Comparison of ENCODE assay signal across 8 cellular contexts in genomic region chr10:117004627-117005453, GRCh38. TPM values are rescaled to one million over a fixed set of nuclear protein-coding genes. Genes with fewer than 3 reads are reported as not detected.
DNase-seq lines count a peak whose midpoint lies in the region; ATAC-seq and TF ChIP-seq lines count a peak whose summit lies in the region.

TSS of gene SHTN1 (minus strand) at chr10:117005187. CDS start at chr10:117005079, 108 bp downstream.

- no peak within 1 kb of the TSS for H3K27ac Mint-ChIP-seq in activated T-cell treated with anti-CD3 and anti-CD28 coated beads, Interleukin-2, amount 50 U/mL, for 72 hours
- H3K27ac Mint-ChIP-seq in natural killer cell treated with Interleukin-12 subunit alpha and Interleukin-12 subunit beta and Interleukin-15 and Interleukin-18, amount 100 ng/mL, for 72 hours = no peak within 1 kb of the TSS

- peaks cover 5 to 25% (median 11%) of the 10 kb centered on the region in 4 donors for H3K4me1 ChIP-seq in upper lobe of left lung

- peaks cover 0 to 12% (median 2%) of the 10 kb centered on the region in 4 donors for H3K27me3 ChIP-seq in upper lobe of left lung

- H3K4me1 Mint-ChIP-seq in activated T-cell treated with anti-CD3 and anti-CD28 coated beads, Interleukin-2, amount 50 U/mL, for 72 hours (ENCODE audit: low read depth) = no peaks in the 10 kb centered on the region
- no peaks in the 10 kb centered on the region for H3K4me1 Mint-ChIP-seq in natural killer cell treated with Interleukin-12 subunit alpha and Interleukin-12 subunit beta and Interleukin-15 and Interleukin-18, amount 100 ng/mL, for 72 hours (ENCODE audit: low read depth in 2 of 2)

- TF ChIP-seq POLR2A in upper lobe of left lung (IDR thresholded peaks at IDR 0.05) = peak in 3 of 4 donors; percentile 37 to 61 (median 51)

- H3K9me3 Mint-ChIP-seq in activated T-cell treated with anti-CD3 and anti-CD28 coated beads, Interleukin-2, amount 50 U/mL, for 72 hours = no peaks in the 10 kb centered on the region
- H3K9me3 Mint-ChIP-seq in natural killer cell treated with Interleukin-12 subunit alpha and Interleukin-12 subunit beta and Interleukin-15 and Interleukin-18, amount 100 ng/mL, for 72 hours = no peaks in the 10 kb centered on the region

- H3K4me3 ChIP-seq in upper lobe of left lung = peak within 1 kb of the TSS; percentile 32 to 76 (median 60)

- ATAC-seq in GM19025 (IDR thresholded peaks at IDR 0.05; ENCODE audit: low read depth, unreplicated experiment) (peak; percentile 54), HG03457 (IDR thresholded peaks at IDR 0.05; ENCODE audit: unreplicated experiment) (peak; percentile 54), upper lobe of left lung (ENCODE audit: low FRiP score in 2 of 2) (peak; percentile 91 to 95)
- ATAC-seq in activated T-cell treated with anti-CD3 and anti-CD28 coated beads, Interleukin-2, amount 50 U/mL, for 72 hours (replicated peaks in 1 of 2) = peak; percentile 77 to 80
- peak; percentile 41 to 52 for ATAC-seq in natural killer cell treated with Interleukin-12 subunit alpha and Interleukin-12 subunit beta and Interleukin-15 and Interleukin-18, amount 100 ng/mL, for 72 hours

- H3K9me3 ChIP-seq in upper lobe of left lung = no peaks in the 10 kb centered on the region

- H3K36me3 Mint-ChIP-seq in activated T-cell treated with anti-CD3 and anti-CD28 coated beads, Interleukin-2, amount 50 U/mL, for 72 hours (ENCODE audit: insufficient read depth in 2 of 2) = no peaks in the 10 kb centered on the region
- H3K36me3 Mint-ChIP-seq in natural killer cell treated with Interleukin-12 subunit alpha and Interleukin-12 subunit beta and Interleukin-15 and Interleukin-18, amount 100 ng/mL, for 72 hours = no peaks in the 10 kb centered on the region

- no peak for TF ChIP-seq CTCF in upper lobe of left lung (IDR thresholded peaks at IDR 0.05)

- 0 to 2% methylated on average over 3 to 58 of the region's 80 CpGs for WGBS in upper lobe of left lung, 2 donors

- peak within 1 kb of the TSS; percentile 80 to 84 for H3K4me3 Mint-ChIP-seq in activated T-cell treated with anti-CD3 and anti-CD28 coated beads, Interleukin-2, amount 50 U/mL, for 72 hours
- H3K4me3 Mint-ChIP-seq in natural killer cell treated with Interleukin-12 subunit alpha and Interleukin-12 subunit beta and Interleukin-15 and Interleukin-18, amount 100 ng/mL, for 72 hours = peak within 1 kb of the TSS; percentile 54

- TF ChIP-seq EP300 in upper lobe of left lung (IDR thresholded peaks at IDR 0.05) = peak in 1 of 4 donors; percentile 20

- H3K36me3 ChIP-seq in upper lobe of left lung = no peaks in the 10 kb centered on the region

- peaks cover 40% of the 10 kb centered on the region for H3K27me3 Mint-ChIP-seq in activated T-cell treated with anti-CD3 and anti-CD28 coated beads, Interleukin-2, amount 50 U/mL, for 72 hours (ENCODE audit: low read depth)
- peaks cover 11 to 13% of the 10 kb centered on the region in 2 donors for H3K27me3 Mint-ChIP-seq in natural killer cell treated with Interleukin-12 subunit alpha and Interleukin-12 subunit beta and Interleukin-15 and Interleukin-18, amount 100 ng/mL, for 72 hours

- peak; percentile 77 for DNase-seq in AG20443 (ENCODE audit: low spot score)
- peak; percentile 42 for DNase-seq in NCI-H748 treated with DMSO at 0.1 percent for 48 hours (lab: John Stamatoyannopoulos, UW)
- peak; percentile 31 to 38 for DNase-seq in activated T-cell treated with anti-CD3 and anti-CD28 coated beads, Interleukin-2, amount 50 U/mL, for 72 hours
- DNase-seq in foreskin melanocyte = peak; percentile 30
- no peak for DNase-seq in natural killer cell treated with Interleukin-12 subunit alpha and Interleukin-12 subunit beta and Interleukin-15 and Interleukin-18, amount 100 ng/mL, for 72 hours (ENCODE audit: low spot score)
- DNase-seq in upper lobe of left lung = peak; percentile 86 to 95

- peak within 1 kb of the TSS; percentile 81 to 95 (median 88) for H3K27ac ChIP-seq in upper lobe of left lung

RNA-seq across cellular contexts. Expression of gene SHTN1, which starts in this region (rescaled TPM):
- total RNA-seq in activated T-cell treated with anti-CD3 and anti-CD28 coated beads, Interleukin-2, amount 50 U/mL, for 72 hours = under 1 TPM; 0.19 to 0.31 TPM
- total RNA-seq in natural killer cell treated with Interleukin-12 subunit alpha and Interleukin-12 subunit beta and Interleukin-15 and Interleukin-18, amount 100 ng/mL, for 72 hours = not detected
- total RNA-seq in upper lobe of left lung = 10 to 100 TPM; 32.3 to 67.9 (median 37.2) TPM

Comparison
In these comparisons a context has a peak if more than half of its experiments do, and no peak if none do; other contexts are left out.
1. RNA of gene SHTN1 (total RNA-seq): 32.3 to 67.9 TPM in upper lobe of left lung; 0.19 to 0.31 TPM in activated T-cell treated with anti-CD3 and anti-CD28 coated beads, Interleukin-2, amount 50 U/mL, for 72 hours and not detected in natural killer cell treated with Interleukin-12 subunit alpha and Interleukin-12 subunit beta and Interleukin-15 and Interleukin-18, amount 100 ng/mL, for 72 hours; every median in the first group is over 10 times any median in the second.
2. Peak in DNase-seq and ATAC-seq in activated T-cell treated with anti-CD3 and anti-CD28 coated beads, Interleukin-2, amount 50 U/mL, for 72 hours; RNA of the gene not detected or under 1 TPM.
3. Peak in ATAC-seq in natural killer cell treated with Interleukin-12 subunit alpha and Interleukin-12 subunit beta and Interleukin-15 and Interleukin-18, amount 100 ng/mL, for 72 hours; RNA of the gene not detected or under 1 TPM.
4. Peak in every context shown above with its lines, with median percentiles within 50 percentile points of each other: ATAC-seq.